ENCODE assay signal across 15 cellular contexts in genomic region chr5:6717687-6718086, GRCh38. TPM values are rescaled to one million over a fixed set of nuclear protein-coding genes. Genes with fewer than 3 reads are reported as not detected.
DNase-seq lines count a peak whose midpoint lies in the region; ATAC-seq, FAIRE-seq and TF ChIP-seq lines count a peak whose summit lies in the region.
"Had no signal": no experiment of that assay in that cellular context is flagged by ENCODE, and none has a peak within 500 bp of the region (broad histone marks: within the 10 kb centered on the region; RNA-seq: fewer than 3 reads in every experiment).

No MANE protein-coding gene starts in this region.

- H4K20me1 ChIP-seq in HepG2 (ENCODE audit: insufficient read depth, low read length) (peaks cover 76% of the 10 kb centered on the region), SU-DHL-6 (ENCODE audit: low read depth, low read length) (peaks cover 39% of the 10 kb centered on the region)

- peak overlapping the region in 1 of 3 experiments; percentile 15; a peak in 1 of 6 replicates for H3K4me3 ChIP-seq in HepG2 (replicated peaks in 1 of 3; ENCODE audit: insufficient read depth in 1 of 3, low read depth in 2 of 3, low read length in 3 of 3)
- no peak overlapping the region for H3K4me3 ChIP-seq in right lobe of liver
- H3K4me3 ChIP-seq in SU-DHL-6 (ENCODE audit: insufficient read depth, low read length, poor library complexity, severe bottlenecking) = no peak overlapping the region
- H3K4me3 ChIP-seq in sigmoid colon = no peak overlapping the region

- H3K4me2 ChIP-seq in HepG2 (ENCODE audit: low read depth, low read length) (peak overlapping the region; percentile 92; the same call in 1 of the 2 replicates), SU-DHL-6 (ENCODE audit: low read depth, low read length, poor library complexity, severe bottlenecking) (peak overlapping the region; percentile 95)

- H3K9me3 ChIP-seq in HepG2 (ENCODE audit: low read length) (no peaks in the 10 kb centered on the region), right lobe of liver (no peaks in the 10 kb centered on the region), SU-DHL-6 (ENCODE audit: insufficient read depth, low read length) (no peaks in the 10 kb centered on the region), sigmoid colon (no peaks in the 10 kb centered on the region)

- H3K27me3 ChIP-seq in HepG2 (ENCODE audit: control insufficient read depth in 1 of 2, insufficient read depth in 2 of 2, low read length in 2 of 2) (no peaks in the 10 kb centered on the region), right lobe of liver (no peaks in the 10 kb centered on the region), SU-DHL-6 (ENCODE audit: low read length) (no peaks in the 10 kb centered on the region), sigmoid colon (no peaks in the 10 kb centered on the region)

- peaks cover 39% of the 10 kb centered on the region for H3F3A ChIP-seq in SU-DHL-6 (ENCODE audit: insufficient read depth)

- intact Hi-C loops in HepG2 (cut with micrococcal nuclease; ENCODE audit: unreplicated experiment) (no loop called here), right lobe of liver (cut with DNase I) (no loop called here), sigmoid colon (cut with DNase I) (loop anchor here (10.0 kb wide), 1 partner anchor 263 kb away; no protein-coding TSS in a partner anchor)

- H3K4me1 ChIP-seq in HepG2 (ENCODE audit: insufficient read depth, low read length) (peaks cover 56% of the 10 kb centered on the region), right lobe of liver (peaks cover 0 to 64% (median 24%) of the 10 kb centered on the region in 4 donors), sigmoid colon (peaks cover 0 to 80% (median 70%) of the 10 kb centered on the region in 4 donors)

- BruUV-seq in HepG2 (replicated peaks; lab: Mats Ljungman, UMichigan) = no TSS peak

- TF ChIP-seq EP300 in HepG2 (IDR thresholded peaks at IDR 0.05; ENCODE audit: low read depth in 2 of 2, low read length in 2 of 2) (no peak), HepG2 (CRISPR knock-in tag; IDR thresholded peaks at IDR 0.05; ENCODE audit: borderline replicate concordance) (no peak), sigmoid colon (IDR thresholded peaks at IDR 0.05) (no peak)

- TF ChIP-seq POLR2A in HepG2 (IDR thresholded peaks at IDR 0.05; ENCODE audit: insufficient read depth in 1 of 2, low read depth in 2 of 2, low read length in 2 of 2) (no peak), right lobe of liver (IDR thresholded peaks at IDR 0.05) (no peak), sigmoid colon (IDR thresholded peaks at IDR 0.05) (no peak)

- no peak for FAIRE-seq in HepG2 (lab: Jason Lieb, UNC)
- FAIRE-seq: G401.6, urothelium cell line had no signal

- H3K9ac ChIP-seq in HepG2 (ENCODE audit: insufficient read depth, low read depth, low read length) = no peak overlapping the region
- peak overlapping the region; percentile 60; the same call in 1 of the 2 replicates for H3K9ac ChIP-seq in SU-DHL-6 (ENCODE audit: low read length)

- no peak for TF ChIP-seq CTCF in HepG2 (CRISPR knock-in tag; IDR thresholded peaks at IDR 0.05)
- no peak for TF ChIP-seq CTCF in right lobe of liver (IDR thresholded peaks at IDR 0.05)
- TF ChIP-seq CTCF in SU-DHL-6 (IDR thresholded peaks at IDR 0.05; ENCODE audit: insufficient read depth, low read length, poor library complexity, severe bottlenecking) = no peak
- TF ChIP-seq CTCF in sigmoid colon (IDR thresholded peaks at IDR 0.05) = no peak

- no peaks in the 10 kb centered on the region for H3K9me2 ChIP-seq in SU-DHL-6 (replicated peaks; ENCODE audit: insufficient read depth, low read length)

- TF ChIP-seq RAD21 in HepG2 (CRISPR knock-in tag; IDR thresholded peaks at IDR 0.05) = no peak

- in situ Hi-C loops in HepG2 (cut with HindIII; ENCODE audit: extremely low pct_ligation_motif_present, low pct_unique_long_range_greater_than_20kb) = no loop called here

- WGBS in HepG2 (ENCODE audit: low lambda C conversion rate) = 50% methylated on average over 1 of the region's 4 CpGs
- WGBS in right lobe of liver (ENCODE audit: insufficient coverage, low coverage, low lambda C conversion rate, missing lambda C conversion rate) = 29% methylated on average over 1 of the region's 4 CpGs
- WGBS in sigmoid colon, 2 donors = 73 to 74% methylated on average over 4 of the region's 4 CpGs

- CTCF ChIA-PET in HepG2 (lab: Yijun Ruan, JAX; ENCODE audit: low intra/inter-chr PET ratio, low total read pairs) = no interaction called here

- H2AFZ ChIP-seq in HepG2 (ENCODE audit: low read length) (no peak overlapping the region), SU-DHL-6 (ENCODE audit: low read depth, low read length, severe bottlenecking) (no peak overlapping the region)

- DNase-seq in HepG2 (ENCODE audit: low spot score) = no peak
- DNase-seq in right lobe of liver = no peak
- DNase-seq in mucosa of gallbladder (ENCODE audit: low spot score) = peak; percentile 6
- DNase-seq in SKM-1 treated with dmso at 0.1 percent for 144 hours (lab: John Stamatoyannopoulos, UW; ENCODE audit: unreplicated experiment) = no peak
- no peak for DNase-seq in activated gamma-delta T cell (lab: John Stamatoyannopoulos, UW)
- no peak for DNase-seq in stimulated activated CD4-positive, alpha-beta T cell treated with anti-CD3 and anti-CD28 coated beads, Interleukin-1b, Interleukin-23, amount 100 ng/mL, for 48 hours
- DNase-seq in sigmoid colon = no peak
- DNase-seq: amniotic stem cell, NCI-H146, NCI-H526 treated with DMSO at 0.1 percent for 48 hours, occipital lobe had no signal

- H3K79me2 ChIP-seq in HepG2 (ENCODE audit: insufficient read depth, low read length) = peaks cover 83% of the 10 kb centered on the region
- H3K79me2 ChIP-seq in SU-DHL-6 (ENCODE audit: insufficient read depth, low read length) = peaks cover 83% of the 10 kb centered on the region

- ATAC-seq in HepG2 (no peak), right lobe of liver (no peak)
- ATAC-seq: Right ventricle myocardium inferior had no signal

- POLR2A ChIA-PET in HepG2 (lab: Yijun Ruan, JAX) = no interaction called here

- peaks cover 3 to 33% of the 10 kb centered on the region in 2 experiments; a peak in 4 of 5 replicates for H3K36me3 ChIP-seq in HepG2 (replicated peaks in 1 of 2; ENCODE audit: control insufficient read depth in 1 of 2, insufficient read depth in 2 of 2, low read length in 2 of 2)
- H3K36me3 ChIP-seq in right lobe of liver = no peaks in the 10 kb centered on the region
- H3K36me3 ChIP-seq in SU-DHL-6 (ENCODE audit: low read length) = no peaks in the 10 kb centered on the region
- H3K36me3 ChIP-seq in sigmoid colon = no peaks in the 10 kb centered on the region

- H3K27ac ChIP-seq in HepG2 (ENCODE audit: extremely low read length, insufficient read depth, low read length) = no peak overlapping the region
- peak overlapping the region in 1 of 3 donors; percentile 92 for H3K27ac ChIP-seq in right lobe of liver
- H3K27ac ChIP-seq in SU-DHL-6 (ENCODE audit: low read depth, low read length) = peak overlapping the region; percentile 22; the same call in 1 of the 2 replicates
- H3K27ac ChIP-seq in sigmoid colon = no peak overlapping the region

TF ChIP-seq in HepG2, 621 proteins besides CTCF, POLR2A, EP300 and RAD21 (continues in another document):
- TF ChIP-seq JUN (CRISPR knock-in tag; IDR thresholded peaks at IDR 0.05) (no peak), ZNF441 (CRISPR knock-in tag; IDR thresholded peaks at IDR 0.05; ENCODE audit: borderline replicate concordance) (no peak), BHLHE40 (IDR thresholded peaks at IDR 0.05; ENCODE audit: low read length) (no peak), ATF7-NPFF (CRISPR knock-in tag; IDR thresholded peaks at IDR 0.05; ENCODE audit: low read depth) (no peak), HINFP (CRISPR knock-in tag; IDR thresholded peaks at IDR 0.05; ENCODE audit: low read depth) (no peak), GPN1 (CRISPR knock-in tag; IDR thresholded peaks at IDR 0.05; ENCODE audit: borderline replicate concordance) (no peak), CHD2 (IDR thresholded peaks at IDR 0.05; ENCODE audit: low read depth, low read length) (no peak), RARA (CRISPR knock-in tag; IDR thresholded peaks at IDR 0.05) (no peak)

RNA-seq across cellular contexts. Expression of gene TENT4A, which starts 4.5 kb away (rescaled TPM):
- total RNA-seq in HepG2 (2016; rRNA removed; fragmentation: Illumina TruSeq; extraction: Trizol) = 7.7 and 13.3 TPM in 2 replicates
- 16.7 and 22.2 TPM in 2 replicates for total RNA-seq in HepG2 (2016; cell fraction: cytosol; rRNA removed; fragmentation: Illumina TruSeq; extraction: Trizol; ENCODE audit: low read depth)
- 6.3 and 11.6 TPM in 2 replicates for total RNA-seq in HepG2 (2016; cell fraction: insoluble cytoplasmic fraction; rRNA removed; fragmentation: Illumina TruSeq; extraction: Trizol)
- total RNA-seq in HepG2 (2016; cell fraction: membrane; rRNA removed; fragmentation: Illumina TruSeq; extraction: Trizol) = 9.3 and 11.2 TPM in 2 replicates
- total RNA-seq in HepG2 (2016; cell fraction: nucleus; rRNA removed; fragmentation: Illumina TruSeq; extraction: Trizol) = 36.2 and 43.2 TPM in 2 replicates
- polyA plus RNA-seq in HepG2 (2011; rRNA removed) = 6.0 and 6.3 TPM in 2 replicates
- polyA plus RNA-seq in HepG2 (2011; cell fraction: cytosol; rRNA removed) = 3.2 TPM in 2 replicates
- polyA plus RNA-seq in HepG2 (2011; cell fraction: nucleus; rRNA removed) = 38.9 and 57.3 TPM in 2 replicates
- 17.0 and 17.9 TPM in 2 replicates for polyA plus RNA-seq in HepG2 (2012)
- 0.76 and 1.1 TPM in 2 replicates for polyA plus RNA-seq in HepG2 (2016; cell fraction: cytosol; fragmentation: Illumina TruSeq; extraction: Trizol; ENCODE audit: low read depth)
- 7.6 and 11.0 TPM in 2 replicates for polyA plus RNA-seq in HepG2 (2016; cell fraction: insoluble cytoplasmic fraction; fragmentation: Illumina TruSeq; extraction: Trizol; ENCODE audit: low read depth)
- polyA plus RNA-seq in HepG2 (2016; cell fraction: membrane; fragmentation: Illumina TruSeq; extraction: Trizol; ENCODE audit: low read depth) = 3.0 TPM in 2 replicates
- 55.5 and 57.3 TPM in 2 replicates for polyA plus RNA-seq in HepG2 (2016; cell fraction: nucleus; fragmentation: Illumina TruSeq; extraction: Trizol; ENCODE audit: insufficient read depth, low read depth)
- 15.3 and 47.0 TPM in 2 replicates for polyA minus RNA-seq in HepG2 (2011; rRNA and poly(A)+ RNA removed; ENCODE audit: low replicate concordance)
- polyA minus RNA-seq in HepG2 (2011; cell fraction: cytosol; rRNA and poly(A)+ RNA removed) = 5.4 and 6.3 TPM in 2 replicates
- 44.4 and 60.9 TPM in 2 replicates for polyA minus RNA-seq in HepG2 (2011; cell fraction: nucleus; rRNA and poly(A)+ RNA removed)
- 10 to 100 TPM in 4 of 6 experiments, 1 to 10 TPM in 2; 8.5 to 23.1 (median 13.2) TPM for total RNA-seq in right lobe of liver
- 19.8 TPM for total RNA-seq in mucosa of gallbladder
- total RNA-seq in sigmoid colon = 10 to 100 TPM; 14.6 to 27.4 (median 18.7) TPM
- polyA plus RNA-seq in sigmoid colon = 10 to 100 TPM in 1 of 3 donors, 1 to 10 TPM in 2; 3.0 to 12.5 (median 3.2) TPM
